Comparison of ENCODE assay signal across 40 cellular contexts in genomic region chr7:103823084-103823483, GRCh38.
"Had no signal": no experiment of that assay in that cellular context is flagged by ENCODE, and none has a peak within 500 bp of the region (broad histone marks: within the 10 kb centered on the region; RNA-seq: fewer than 3 reads in every experiment).

No MANE protein-coding gene starts in this region.

- H3K27ac Mint-ChIP-seq: activated naive CD4-positive, alpha-beta T cell treated with anti-CD3 and anti-CD28 coated beads for 36 hours; activated naive CD4-positive, alpha-beta T cell treated with anti-CD3 and anti-CD28 coated beads, Interleukin-2, amount 10 ng/mL, durations not matched to agents 7 days and 5 days; activated naive CD4-positive, alpha-beta T cell treated with anti-CD3 and anti-CD28 coated beads, Interleukin-2, amount 50 U/mL, for 24 hours; activated naive CD4-positive, alpha-beta T cell treated with anti-CD3 and anti-CD28 coated beads, Interleukin-2, amount 50 U/mL, for 72 hours; activated naive CD8-positive, alpha-beta T cell; activated naive CD8-positive, alpha-beta T cell treated with anti-CD3 and anti-CD28 coated beads for 36 hours; activated naive CD8-positive, alpha-beta T cell treated with anti-CD3 and anti-CD28 coated beads, Interleukin-2, amount 10 ng/mL, durations not matched to agents 7 days and 5 days; activated naive CD8-positive, alpha-beta T cell treated with anti-CD3 and anti-CD28 coated beads, Interleukin-2, amount 50 U/mL, for 24 hours; activated T-cell treated with anti-CD3 and anti-CD28 coated beads, Interleukin-2, amount 50 U/mL, for 24 hours; activated T-cell treated with anti-CD3 and anti-CD28 coated beads, Interleukin-2, amount 50 U/mL, for 72 hours; activated T-helper 1 cell treated with anti-CD3 and anti-CD28 coated beads, Interleukin-12 subunit alpha, Interleukin-12 subunit beta, Interleukin-2, Interleukin-4 antibody, amounts not matched to agents 30 ng/mL and 10 ng/mL and 1 ng/mL, durations not matched to agents 14 hours and 24 hours and 36 hours; activated T-helper 17 cell treated with anti-CD3 and anti-CD28 coated beads, Interleukin-2, amount 50 U/mL, for 72 hours; activated T-helper 2 cell treated with anti-CD3 and anti-CD28 coated beads, Interferon-gamma antibody, Interleukin-2, Interleukin-4, amounts not matched to agents 10 μg/mL and 5 μg/mL and 100 μg/mL, durations not matched to agents 14 hours and 24 hours and 36 hours; brain had no signal

- H3K36me3 Mint-ChIP-seq: activated naive CD4-positive, alpha-beta T cell treated with anti-CD3 and anti-CD28 coated beads, Interleukin-2, amount 10 ng/mL, durations not matched to agents 7 days and 5 days; activated naive CD4-positive, alpha-beta T cell treated with anti-CD3 and anti-CD28 coated beads, Interleukin-2, amount 50 U/mL, for 24 hours; activated naive CD8-positive, alpha-beta T cell; activated naive CD8-positive, alpha-beta T cell treated with anti-CD3 and anti-CD28 coated beads for 36 hours; activated naive CD8-positive, alpha-beta T cell treated with anti-CD3 and anti-CD28 coated beads, Interleukin-2, amount 10 ng/mL, durations not matched to agents 7 days and 5 days; brain had no signal

- H3K36me3 ChIP-seq: adrenal gland, ascending aorta, brain microvascular endothelial cell, breast epithelium, cardiac muscle cell had no signal

- H3K9me3 ChIP-seq: adrenal gland, ascending aorta, body of pancreas had no signal

- H3K27ac ChIP-seq: adrenal gland, ascending aorta, body of pancreas, brain microvascular endothelial cell, breast epithelium, cardiac muscle cell had no signal

- ATAC-seq: activated naive CD4-positive, alpha-beta T cell treated with anti-CD3 and anti-CD28 coated beads, Interleukin-2, amount 50 U/mL, for 72 hours; activated naive CD8-positive, alpha-beta T cell treated with anti-CD3 and anti-CD28 coated beads, Interleukin-2, amount 50 U/mL, for 24 hours; activated T-cell treated with anti-CD3 and anti-CD28 coated beads, Interleukin-2, amount 50 U/mL, for 4 hours; activated T-cell treated with anti-CD3 and anti-CD28 coated beads, Interleukin-2, amount 50 U/mL, for 72 hours; activated T-helper 17 cell treated with anti-CD3 and anti-CD28 coated beads, Interleukin-2, amount 50 U/mL, for 72 hours; body of pancreas had no signal

- H3K4me3 ChIP-seq: adrenal gland, ascending aorta, body of pancreas, breast epithelium, cardiac muscle cell had no signal

- H3K27me3 Mint-ChIP-seq: activated naive CD4-positive, alpha-beta T cell treated with anti-CD3 and anti-CD28 coated beads, Interleukin-2, amount 10 ng/mL, durations not matched to agents 7 days and 5 days; activated naive CD8-positive, alpha-beta T cell treated with anti-CD3 and anti-CD28 coated beads for 36 hours had no signal

- H3K4me3 Mint-ChIP-seq: activated naive CD4-positive, alpha-beta T cell treated with anti-CD3 and anti-CD28 coated beads for 36 hours; activated naive CD4-positive, alpha-beta T cell treated with anti-CD3 and anti-CD28 coated beads, Interleukin-2, amount 10 ng/mL, durations not matched to agents 7 days and 5 days; activated naive CD4-positive, alpha-beta T cell treated with anti-CD3 and anti-CD28 coated beads, Interleukin-2, amount 50 U/mL, for 24 hours; activated naive CD8-positive, alpha-beta T cell; activated naive CD8-positive, alpha-beta T cell treated with anti-CD3 and anti-CD28 coated beads for 36 hours; activated naive CD8-positive, alpha-beta T cell treated with anti-CD3 and anti-CD28 coated beads, Interleukin-2, amount 10 ng/mL, durations not matched to agents 7 days and 5 days; activated naive CD8-positive, alpha-beta T cell treated with anti-CD3 and anti-CD28 coated beads, Interleukin-2, amount 50 U/mL, for 24 hours; activated T-cell treated with anti-CD3 and anti-CD28 coated beads, Interleukin-2, amount 50 U/mL, for 24 hours; activated T-cell treated with anti-CD3 and anti-CD28 coated beads, Interleukin-2, amount 50 U/mL, for 4 hours; activated T-cell treated with anti-CD3 and anti-CD28 coated beads, Interleukin-2, amount 50 U/mL, for 72 hours; activated T-helper 1 cell treated with anti-CD3 and anti-CD28 coated beads, Interleukin-12 subunit alpha, Interleukin-12 subunit beta, Interleukin-2, Interleukin-4 antibody, amounts not matched to agents 30 ng/mL and 10 ng/mL and 1 ng/mL, durations not matched to agents 14 hours and 24 hours and 36 hours; activated T-helper 17 cell treated with anti-CD3 and anti-CD28 coated beads, Interleukin-2, amount 50 U/mL, for 72 hours; brain; central memory CD8-positive, alpha-beta T cell had no signal

- H3K9me3 Mint-ChIP-seq: activated naive CD4-positive, alpha-beta T cell treated with anti-CD3 and anti-CD28 coated beads for 36 hours; activated naive CD4-positive, alpha-beta T cell treated with anti-CD3 and anti-CD28 coated beads, Interleukin-2, amount 10 ng/mL, durations not matched to agents 7 days and 5 days; activated naive CD4-positive, alpha-beta T cell treated with anti-CD3 and anti-CD28 coated beads, Interleukin-2, amount 50 U/mL, for 24 hours; activated naive CD4-positive, alpha-beta T cell treated with anti-CD3 and anti-CD28 coated beads, Interleukin-2, amount 50 U/mL, for 72 hours; activated naive CD8-positive, alpha-beta T cell treated with anti-CD3 and anti-CD28 coated beads, Interleukin-2, amount 10 ng/mL, durations not matched to agents 7 days and 5 days; activated T-helper 1 cell treated with anti-CD3 and anti-CD28 coated beads, Interleukin-12 subunit alpha, Interleukin-12 subunit beta, Interleukin-2, Interleukin-4 antibody, amounts not matched to agents 30 ng/mL and 10 ng/mL and 1 ng/mL, durations not matched to agents 14 hours and 24 hours and 36 hours; activated T-helper 17 cell treated with anti-CD3 and anti-CD28 coated beads, Interleukin-2, amount 50 U/mL, for 72 hours; activated T-helper 2 cell treated with anti-CD3 and anti-CD28 coated beads, Interferon-gamma antibody, Interleukin-2, Interleukin-4, amounts not matched to agents 10 μg/mL and 5 μg/mL and 100 μg/mL, durations not matched to agents 14 hours and 24 hours and 36 hours had no signal

- FAIRE-seq: astrocyte, bronchial epithelial cell had no signal

- H3K4me1 Mint-ChIP-seq: activated naive CD4-positive, alpha-beta T cell treated with anti-CD3 and anti-CD28 coated beads, Interleukin-2, amount 10 ng/mL, durations not matched to agents 7 days and 5 days; activated naive CD4-positive, alpha-beta T cell treated with anti-CD3 and anti-CD28 coated beads, Interleukin-2, amount 50 U/mL, for 24 hours; activated naive CD8-positive, alpha-beta T cell treated with anti-CD3 and anti-CD28 coated beads for 36 hours; activated naive CD8-positive, alpha-beta T cell treated with anti-CD3 and anti-CD28 coated beads, Interleukin-2, amount 10 ng/mL, durations not matched to agents 7 days and 5 days; activated naive CD8-positive, alpha-beta T cell treated with anti-CD3 and anti-CD28 coated beads, Interleukin-2, amount 50 U/mL, for 24 hours; activated T-helper 17 cell treated with anti-CD3 and anti-CD28 coated beads, Interleukin-2, amount 50 U/mL, for 72 hours; central memory CD8-positive, alpha-beta T cell had no signal

- H3K27me3 ChIP-seq: adrenal gland, ascending aorta, body of pancreas, brain microvascular endothelial cell, breast epithelium, cardiac muscle cell had no signal

- H3K4me1 ChIP-seq: adrenal gland, ascending aorta, body of pancreas, breast epithelium had no signal

- DNase-seq: activated effector memory CD4-positive, alpha-beta T cell treated with anti-CD3 and anti-CD28 coated beads, Interleukin-2, amount 50 U/mL, for 16 hours; activated effector memory CD4-positive, alpha-beta T cell treated with Interleukin-2 at 50 U/mL for 16 hours; activated gamma-delta T cell; activated gamma-delta T cell treated with Interleukin-2 at 50 U/mL for 16 hours; activated naive CD4-positive, alpha-beta T cell; activated naive CD4-positive, alpha-beta T cell treated with anti-CD3 and anti-CD28 coated beads for 36 hours; activated naive CD4-positive, alpha-beta T cell treated with anti-CD3 and anti-CD28 coated beads, Interleukin-2, amount 10 ng/mL, durations not matched to agents 7 days and 5 days; activated naive CD4-positive, alpha-beta T cell treated with anti-CD3 and anti-CD28 coated beads, Interleukin-2, amount 50 U/mL, for 16 hours; activated naive CD4-positive, alpha-beta T cell treated with Interleukin-2 at 50 U/mL for 16 hours; activated naive CD8-positive, alpha-beta T cell treated with anti-CD3 and anti-CD28 coated beads for 36 hours; activated naive CD8-positive, alpha-beta T cell treated with anti-CD3 and anti-CD28 coated beads, Interleukin-2, amount 10 ng/mL, durations not matched to agents 7 days and 5 days; activated naive CD8-positive, alpha-beta T cell treated with anti-CD3 and anti-CD28 coated beads, Interleukin-2, amount 50 U/mL, for 24 hours; activated T-cell treated with anti-CD3 and anti-CD28 coated beads, Interleukin-2, amount 50 U/mL, for 1 hour; activated T-cell treated with anti-CD3 and anti-CD28 coated beads, Interleukin-2, amount 50 U/mL, for 24 hours; activated T-cell treated with anti-CD3 and anti-CD28 coated beads, Interleukin-2, amount 50 U/mL, for 4 hours; activated T-cell treated with anti-CD3 and anti-CD28 coated beads, Interleukin-2, amount 50 U/mL, for 48 hours; activated T-cell treated with anti-CD3 and anti-CD28 coated beads, Interleukin-2, amount 50 U/mL, for 72 hours; adrenal gland; amniotic stem cell; amygdala; anterior cingulate cortex; aorta; body of pancreas; brain microvascular endothelial cell; caudate nucleus; central memory CD4-positive, alpha-beta T cell; cerebellar nuclear complex had no signal
